Comparison of ENCODE assay signal across 19 cellular contexts in genomic region chr9:134657666-134658377, GRCh38. TPM values are rescaled to one million over a fixed set of nuclear protein-coding genes. Genes with fewer than 3 reads are reported as not detected.
DNase-seq lines count a peak whose midpoint lies in the region; ATAC-seq and TF ChIP-seq lines count a peak whose summit lies in the region.
"Had no signal": no experiment of that assay in that cellular context is flagged by ENCODE, and none has a peak within 500 bp of the region (broad histone marks: within the 10 kb centered on the region; RNA-seq: fewer than 3 reads in every experiment).

No MANE protein-coding gene starts in this region.

- H4K20me1 ChIP-seq in GM23338 (replicated peaks; ENCODE audit: insufficient read depth) = no peaks in the 10 kb centered on the region

- H3K27ac ChIP-seq in GM23338 (ENCODE audit: low read depth) (no peak overlapping the region), ascending aorta (peak overlapping the region; percentile 56 to 88), stomach smooth muscle (ENCODE audit: low read length) (peak overlapping the region; percentile 92)
- H3K27ac ChIP-seq: brain microvascular endothelial cell had no signal

- H3K79me2 ChIP-seq in GM23338 (replicated peaks; ENCODE audit: insufficient read depth) = no peaks in the 10 kb centered on the region

- no peak overlapping the region for H3K4me3 ChIP-seq in GM23338
- no peak overlapping the region for H3K4me3 ChIP-seq in ascending aorta
- no peak overlapping the region for H3K4me3 ChIP-seq in mucosa of descending colon
- H3K4me3 ChIP-seq in stomach smooth muscle (ENCODE audit: low read length in 2 of 2) = peak overlapping the region; percentile 47 to 50
- H3K4me3 ChIP-seq: coronary artery had no signal

- H3K36me3 ChIP-seq in GM23338 (ENCODE audit: insufficient read depth) (no peaks in the 10 kb centered on the region), ascending aorta (no peaks in the 10 kb centered on the region), mucosa of descending colon (ENCODE audit: low read depth) (no peaks in the 10 kb centered on the region), stomach smooth muscle (ENCODE audit: control insufficient read depth in 2 of 2, insufficient read depth in 2 of 2, low read length in 2 of 2) (peaks cover 0 to 3% of the 10 kb centered on the region in 2 donors)

- H3K4me2 ChIP-seq in GM23338 = peak overlapping the region; percentile 57; the same call in 1 of the 2 replicates

- no peak overlapping the region for H3K27ac Mint-ChIP-seq in GM23338
- H3K27ac Mint-ChIP-seq in HFFc6 = no peak overlapping the region
- H3K27ac Mint-ChIP-seq: activated T-helper 2 cell treated with anti-CD3 and anti-CD28 coated beads, Interferon-gamma antibody, Interleukin-2, Interleukin-4, amounts not matched to agents 10 μg/mL and 5 μg/mL and 100 μg/mL, durations not matched to agents 14 hours and 24 hours and 36 hours; CD8-positive, alpha-beta T cell; endodermal cell; T-helper 2 cell treated with Interferon-gamma antibody and Interleukin-4, amounts not matched to agents 5 μg/mL and 100 μg/mL, for 36 hours had no signal

- TF ChIP-seq CTCF in GM23338 (conservative IDR thresholded peaks at IDR 0.05; ENCODE audit: low read depth in 2 of 2) = no peak
- TF ChIP-seq CTCF in ascending aorta (IDR thresholded peaks at IDR 0.05) = no peak
- TF ChIP-seq CTCF in mucosa of descending colon (IDR thresholded peaks at IDR 0.05) = no peak
- TF ChIP-seq CTCF in HFFc6 (IDR thresholded peaks at IDR 0.05) = no peak

- H3K4me1 ChIP-seq in GM23338 (ENCODE audit: insufficient read depth) (peaks cover 7% of the 10 kb centered on the region; the same call in 1 of the 2 replicates), ascending aorta (peaks cover 27 to 58% of the 10 kb centered on the region in 2 donors), mucosa of descending colon (ENCODE audit: low read depth) (no peaks in the 10 kb centered on the region), stomach smooth muscle (ENCODE audit: control insufficient read depth, insufficient read depth, low read length) (peaks cover 83% of the 10 kb centered on the region)

- H3K4me1 Mint-ChIP-seq in GM23338 = peaks cover 6% of the 10 kb centered on the region; the same call in 1 of the 3 replicates
- peaks cover 45% of the 10 kb centered on the region for H3K4me1 Mint-ChIP-seq in HFFc6 (ENCODE audit: low read depth)
- H3K4me1 Mint-ChIP-seq: neural crest cell had no signal

- H3K36me3 Mint-ChIP-seq in GM23338 (ENCODE audit: low read depth) = peaks cover 11% of the 10 kb centered on the region
- peaks cover 22% of the 10 kb centered on the region for H3K36me3 Mint-ChIP-seq in HFFc6 (ENCODE audit: low read depth)
- H3K36me3 Mint-ChIP-seq: CD8-positive, alpha-beta T cell had no signal

- H3K27me3 ChIP-seq in GM23338 (ENCODE audit: insufficient read depth) (no peaks in the 10 kb centered on the region), ascending aorta (no peaks in the 10 kb centered on the region), stomach smooth muscle (ENCODE audit: control insufficient read depth in 1 of 2, insufficient read depth in 2 of 2, low read length in 2 of 2) (no peaks in the 10 kb centered on the region)
- H3K27me3 ChIP-seq: brain microvascular endothelial cell had no signal

- H3K4me3 Mint-ChIP-seq in GM23338 (no peak overlapping the region), HFFc6 (no peak overlapping the region)
- H3K4me3 Mint-ChIP-seq: CD8-positive, alpha-beta T cell; endodermal cell; neural crest cell; T-helper 2 cell treated with Interferon-gamma antibody and Interleukin-4, amounts not matched to agents 5 μg/mL and 100 μg/mL, for 36 hours had no signal

- no peaks in the 10 kb centered on the region for H3K9me2 ChIP-seq in GM23338 (ENCODE audit: insufficient read depth)

- peak overlapping the region in 1 of 2 donors; percentile 55 for H3K9ac ChIP-seq in stomach smooth muscle (ENCODE audit: low read length in 2 of 2)

- H3K9me3 Mint-ChIP-seq in GM23338 (peaks cover 23% of the 10 kb centered on the region), HFFc6 (no peaks in the 10 kb centered on the region)

- peaks cover 5% of the 10 kb centered on the region for H3K27me3 Mint-ChIP-seq in GM23338 (ENCODE audit: insufficient read depth, low read depth, poor library complexity)
- peaks cover 5% of the 10 kb centered on the region for H3K27me3 Mint-ChIP-seq in HFFc6 (ENCODE audit: insufficient read depth)

- H3K9me3 ChIP-seq in ascending aorta (no peaks in the 10 kb centered on the region), mucosa of descending colon (peaks cover 12% of the 10 kb centered on the region), stomach smooth muscle (ENCODE audit: control insufficient read depth in 2 of 2, low read length in 2 of 2) (no peaks in the 10 kb centered on the region)

- ATAC-seq in GM23338 (no peak), mucosa of descending colon (no peak), HG03095 (IDR thresholded peaks at IDR 0.05; ENCODE audit: unreplicated experiment) (no peak)
- ATAC-seq: CD8-positive, alpha-beta T cell had no signal

- H3F3A ChIP-seq in GM23338 (replicated peaks; ENCODE audit: low read depth) = no peaks in the 10 kb centered on the region

- H2AFZ ChIP-seq in GM23338 = no peak overlapping the region

- intact Hi-C loops in ascending aorta (cut with DNase I) (no loop called here), mucosa of descending colon (cut with DNase I, micrococcal nuclease) (no loop called here)

- no peak for DNase-seq in GM23338 (ENCODE audit: low spot score)
- peak in 1 of 2 donors; percentile 1 for DNase-seq in ascending aorta (ENCODE audit: low spot score in 2 of 2)
- peak in 2 of 3 donors; percentile 15 to 26 for DNase-seq in mucosa of descending colon
- no peak for DNase-seq in HK-2 (ENCODE audit: unreplicated experiment)
- no peak for DNase-seq in HFFc6
- DNase-seq in inferior parietal cortex (ENCODE audit: extremely low spot score) = no peak
- DNase-seq: activated CD8-positive, alpha-beta memory T cell treated with anti-CD3 and anti-CD28 coated beads, Interleukin-2, amount 50 U/mL, for 4 hours; brain microvascular endothelial cell; CD8-positive, alpha-beta T cell; KG1; NCI-H526 treated with DMSO at 0.1 percent for 48 hours; RPMI8226 had no signal

TF ChIP-seq in GM23338, 12 proteins besides CTCF, POLR2A, EP300 and RAD21:
- TF ChIP-seq EZH2 (IDR thresholded peaks at IDR 0.05; ENCODE audit: low read depth, unreplicated experiment) (no peak), NANOG (IDR thresholded peaks at IDR 0.05; ENCODE audit: borderline replicate concordance) (no peak), ZNF331 (CRISPR knock-in tag; IDR thresholded peaks at IDR 0.05; ENCODE audit: low read depth) (no peak), POLR2AphosphoS5 (IDR thresholded peaks at IDR 0.05; ENCODE audit: low read depth) (no peak), STAT1 (IDR thresholded peaks at IDR 0.05; ENCODE audit: unreplicated experiment) (no peak), ETS1 (IDR thresholded peaks at IDR 0.05) (no peak), CREB1 (CRISPR knock-in tag; IDR thresholded peaks at IDR 0.05; ENCODE audit: low read depth) (no peak), ZNF114 (CRISPR knock-in tag; IDR thresholded peaks at IDR 0.05) (no peak)
TF ChIP-seq in GM23338: peak in this region for 0.

RNA-seq across cellular contexts. Expression of gene COL5A1, which starts 16.2 kb away (rescaled TPM):
- total RNA-seq in GM23338 (2014; rRNA removed; shearing (Covaris generic)) = 12.3 and 13.1 TPM in 2 replicates
- polyA plus RNA-seq in GM23338 (2016; fragmentation: Nextera tagmentation; extraction: Ambion mirVana) = 2.5 and 3.3 TPM in 2 replicates
- total RNA-seq in ascending aorta (99.6 TPM), mucosa of descending colon (10 to 100 TPM in 2 of 3 donors, 1 to 10 TPM in 1; 8.6 to 62.3 (median 22.2) TPM)
- total RNA-seq in HFFc6 (2021; fragmentation: NEBNext Ultra II Directional; extraction: Animal tissue kit (Norgen Biotek cat#: 25700)) = 100 to 1,000 TPM; 196 to 308 (median 225) TPM
- total RNA-seq: activated T-helper 2 cell treated with anti-CD3 and anti-CD28 coated beads, Interferon-gamma antibody, Interleukin-2, Interleukin-4, amounts not matched to agents 10 μg/mL and 5 μg/mL and 100 μg/mL, durations not matched to agents 14 hours and 24 hours and 36 hours had no signal

Comparison
In these comparisons a context has a peak if more than half of its experiments do, and no peak if none do; other contexts are left out.
1. DNase-seq: peak in mucosa of descending colon (2 of 3); none in GM23338 (single experiment), HK-2 (single experiment), HFFc6 (single experiment) and inferior parietal cortex (single experiment).
2. H3K4me3 ChIP-seq: peak in stomach smooth muscle (2 of 2); none in GM23338 (single experiment), ascending aorta (0 of 2) and mucosa of descending colon (single experiment).